Comparison of ENCODE assay signal across 1 cellular context in the genomic region with DNA sequence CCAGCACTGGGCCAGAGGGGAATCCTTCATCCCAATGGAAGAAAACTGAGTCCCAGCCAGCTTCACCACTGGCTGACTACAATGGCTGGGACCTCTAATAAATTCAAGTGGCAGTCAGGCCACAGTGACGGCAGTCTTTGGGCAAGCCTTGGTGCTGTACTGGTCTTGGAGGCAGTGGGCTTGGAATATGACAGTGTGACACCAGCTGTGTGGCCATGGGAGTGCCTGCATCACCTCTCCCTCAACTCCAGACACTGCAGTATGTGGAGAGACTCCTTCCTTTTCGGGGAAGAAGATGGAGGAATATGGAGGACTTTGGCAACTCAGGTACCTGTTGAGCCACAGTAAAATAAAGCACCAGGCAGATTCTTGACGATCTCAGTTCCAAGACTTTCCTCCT.
TF ChIP-seq lines count a peak whose summit lies in the region.

No MANE protein-coding gene starts in this region.

TF ChIP-seq in H1, 55 proteins besides CTCF, POLR2A, EP300 and RAD21:
- TF ChIP-seq KDM1A (IDR thresholded peaks at IDR 0.05; ENCODE audit: borderline replicate concordance, low read length) = no peak
- no peak for TF ChIP-seq SRF (IDR thresholded peaks at IDR 0.05; ENCODE audit: low read depth, low read length)
- TF ChIP-seq GABPA (IDR thresholded peaks at IDR 0.05; ENCODE audit: borderline replicate concordance, insufficient read depth, low read length) = no peak
- TF ChIP-seq BRCA1 (IDR thresholded peaks at IDR 0.05; ENCODE audit: low read depth, low read length) = no peak
- no peak for TF ChIP-seq CBX5 (IDR thresholded peaks at IDR 0.05; ENCODE audit: low read depth, low read length)
- TF ChIP-seq, protein P1, sequence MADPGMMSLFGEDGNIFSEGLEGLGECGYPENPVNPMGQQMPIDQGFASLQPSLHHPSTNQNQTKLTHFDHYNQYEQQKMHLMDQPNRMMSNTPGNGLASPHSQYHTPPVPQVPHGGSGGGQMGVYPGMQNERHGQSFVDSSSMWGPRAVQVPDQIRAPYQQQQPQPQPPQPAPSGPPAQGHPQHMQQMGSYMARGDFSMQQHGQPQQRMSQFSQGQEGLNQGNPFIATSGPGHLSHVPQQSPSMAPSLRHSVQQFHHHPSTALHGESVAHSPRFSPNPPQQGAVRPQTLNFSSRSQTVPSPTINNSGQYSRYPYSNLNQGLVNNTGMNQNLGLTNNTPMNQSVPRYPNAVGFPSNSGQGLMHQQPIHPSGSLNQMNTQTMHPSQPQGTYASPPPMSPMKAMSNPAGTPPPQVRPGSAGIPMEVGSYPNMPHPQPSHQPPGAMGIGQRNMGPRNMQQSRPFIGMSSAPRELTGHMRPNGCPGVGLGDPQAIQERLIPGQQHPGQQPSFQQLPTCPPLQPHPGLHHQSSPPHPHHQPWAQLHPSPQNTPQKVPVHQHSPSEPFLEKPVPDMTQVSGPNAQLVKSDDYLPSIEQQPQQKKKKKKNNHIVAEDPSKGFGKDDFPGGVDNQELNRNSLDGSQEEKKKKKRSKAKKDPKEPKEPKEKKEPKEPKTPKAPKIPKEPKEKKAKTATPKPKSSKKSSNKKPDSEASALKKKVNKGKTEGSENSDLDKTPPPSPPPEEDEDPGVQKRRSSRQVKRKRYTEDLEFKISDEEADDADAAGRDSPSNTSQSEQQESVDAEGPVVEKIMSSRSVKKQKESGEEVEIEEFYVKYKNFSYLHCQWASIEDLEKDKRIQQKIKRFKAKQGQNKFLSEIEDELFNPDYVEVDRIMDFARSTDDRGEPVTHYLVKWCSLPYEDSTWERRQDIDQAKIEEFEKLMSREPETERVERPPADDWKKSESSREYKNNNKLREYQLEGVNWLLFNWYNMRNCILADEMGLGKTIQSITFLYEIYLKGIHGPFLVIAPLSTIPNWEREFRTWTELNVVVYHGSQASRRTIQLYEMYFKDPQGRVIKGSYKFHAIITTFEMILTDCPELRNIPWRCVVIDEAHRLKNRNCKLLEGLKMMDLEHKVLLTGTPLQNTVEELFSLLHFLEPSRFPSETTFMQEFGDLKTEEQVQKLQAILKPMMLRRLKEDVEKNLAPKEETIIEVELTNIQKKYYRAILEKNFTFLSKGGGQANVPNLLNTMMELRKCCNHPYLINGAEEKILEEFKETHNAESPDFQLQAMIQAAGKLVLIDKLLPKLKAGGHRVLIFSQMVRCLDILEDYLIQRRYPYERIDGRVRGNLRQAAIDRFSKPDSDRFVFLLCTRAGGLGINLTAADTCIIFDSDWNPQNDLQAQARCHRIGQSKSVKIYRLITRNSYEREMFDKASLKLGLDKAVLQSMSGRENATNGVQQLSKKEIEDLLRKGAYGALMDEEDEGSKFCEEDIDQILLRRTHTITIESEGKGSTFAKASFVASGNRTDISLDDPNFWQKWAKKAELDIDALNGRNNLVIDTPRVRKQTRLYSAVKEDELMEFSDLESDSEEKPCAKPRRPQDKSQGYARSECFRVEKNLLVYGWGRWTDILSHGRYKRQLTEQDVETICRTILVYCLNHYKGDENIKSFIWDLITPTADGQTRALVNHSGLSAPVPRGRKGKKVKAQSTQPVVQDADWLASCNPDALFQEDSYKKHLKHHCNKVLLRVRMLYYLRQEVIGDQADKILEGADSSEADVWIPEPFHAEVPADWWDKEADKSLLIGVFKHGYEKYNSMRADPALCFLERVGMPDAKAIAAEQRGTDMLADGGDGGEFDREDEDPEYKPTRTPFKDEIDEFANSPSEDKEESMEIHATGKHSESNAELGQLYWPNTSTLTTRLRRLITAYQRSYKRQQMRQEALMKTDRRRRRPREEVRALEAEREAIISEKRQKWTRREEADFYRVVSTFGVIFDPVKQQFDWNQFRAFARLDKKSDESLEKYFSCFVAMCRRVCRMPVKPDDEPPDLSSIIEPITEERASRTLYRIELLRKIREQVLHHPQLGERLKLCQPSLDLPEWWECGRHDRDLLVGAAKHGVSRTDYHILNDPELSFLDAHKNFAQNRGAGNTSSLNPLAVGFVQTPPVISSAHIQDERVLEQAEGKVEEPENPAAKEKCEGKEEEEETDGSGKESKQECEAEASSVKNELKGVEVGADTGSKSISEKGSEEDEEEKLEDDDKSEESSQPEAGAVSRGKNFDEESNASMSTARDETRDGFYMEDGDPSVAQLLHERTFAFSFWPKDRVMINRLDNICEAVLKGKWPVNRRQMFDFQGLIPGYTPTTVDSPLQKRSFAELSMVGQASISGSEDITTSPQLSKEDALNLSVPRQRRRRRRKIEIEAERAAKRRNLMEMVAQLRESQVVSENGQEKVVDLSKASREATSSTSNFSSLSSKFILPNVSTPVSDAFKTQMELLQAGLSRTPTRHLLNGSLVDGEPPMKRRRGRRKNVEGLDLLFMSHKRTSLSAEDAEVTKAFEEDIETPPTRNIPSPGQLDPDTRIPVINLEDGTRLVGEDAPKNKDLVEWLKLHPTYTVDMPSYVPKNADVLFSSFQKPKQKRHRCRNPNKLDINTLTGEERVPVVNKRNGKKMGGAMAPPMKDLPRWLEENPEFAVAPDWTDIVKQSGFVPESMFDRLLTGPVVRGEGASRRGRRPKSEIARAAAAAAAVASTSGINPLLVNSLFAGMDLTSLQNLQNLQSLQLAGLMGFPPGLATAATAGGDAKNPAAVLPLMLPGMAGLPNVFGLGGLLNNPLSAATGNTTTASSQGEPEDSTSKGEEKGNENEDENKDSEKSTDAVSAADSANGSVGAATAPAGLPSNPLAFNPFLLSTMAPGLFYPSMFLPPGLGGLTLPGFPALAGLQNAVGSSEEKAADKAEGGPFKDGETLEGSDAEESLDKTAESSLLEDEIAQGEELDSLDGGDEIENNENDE (IDR thresholded peaks at IDR 0.05; ENCODE audit: insufficient replicate concordance, low read length) = no peak
- no peak for TF ChIP-seq EZH2 (IDR thresholded peaks at IDR 0.05; ENCODE audit: low read depth, low read length, severe bottlenecking)
- no peak for TF ChIP-seq RBBP5 (IDR thresholded peaks at IDR 0.05; ENCODE audit: borderline replicate concordance, low read depth, low read length)
- TF ChIP-seq EGR1 (IDR thresholded peaks at IDR 0.05; ENCODE audit: borderline replicate concordance, low read depth, low read length) = no peak
- no peak for TF ChIP-seq NANOG (IDR thresholded peaks at IDR 0.05; ENCODE audit: insufficient read depth, low read depth, low read length, poor library complexity, severe bottlenecking)
- no peak for TF ChIP-seq POLR2AphosphoS5 (IDR thresholded peaks at IDR 0.05; ENCODE audit: low read depth, low read length)
